2 cellular contexts compared by ENCODE assay signal in the genomic region with DNA sequence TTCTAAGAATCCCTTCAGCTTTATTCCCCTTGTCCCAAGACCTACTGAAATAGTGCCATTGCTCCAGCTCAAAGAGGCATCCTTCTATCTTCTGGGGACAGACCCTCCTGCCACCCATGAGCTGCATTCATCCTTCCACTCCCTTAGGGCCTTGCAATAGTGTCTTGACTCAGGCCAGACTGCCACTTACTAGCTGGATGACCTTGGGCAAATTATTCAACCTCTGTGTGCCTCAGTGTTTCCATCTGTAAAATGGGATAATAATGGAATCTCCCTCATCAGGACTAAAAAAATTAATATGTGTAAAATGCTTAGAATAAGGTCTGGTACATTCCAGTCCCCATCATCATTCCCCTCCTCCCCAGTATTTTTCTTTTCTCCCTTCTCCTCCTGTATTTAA.
TF ChIP-seq lines count a peak whose summit lies in the region.

No MANE protein-coding gene starts in this region.

TF ChIP-seq in GM12891, 5 proteins besides CTCF, POLR2A, EP300 and RAD21:
- TF ChIP-seq TAF1 (IDR thresholded peaks at IDR 0.05; ENCODE audit: low read depth, low read length) (no peak), POU2F2 (IDR thresholded peaks at IDR 0.05; ENCODE audit: low read depth, low read length) (no peak), POLR2AphosphoS5 (IDR thresholded peaks at IDR 0.05; ENCODE audit: low read depth, low read length) (no peak), SPI1 (IDR thresholded peaks at IDR 0.05; ENCODE audit: low read depth, low read length) (no peak), PAX5 (IDR thresholded peaks at IDR 0.05; ENCODE audit: insufficient read depth, low read length, severe bottlenecking) (no peak)
TF ChIP-seq in GM12891: peak in this region for 0.

TF ChIP-seq in H1, 55 proteins besides CTCF, POLR2A, EP300 and RAD21:
- TF ChIP-seq TEAD4 (IDR thresholded peaks at IDR 0.05; ENCODE audit: low read depth, low read length): no peak
- TF ChIP-seq JUND (IDR thresholded peaks at IDR 0.05; ENCODE audit: low read length): no peak
- TF ChIP-seq KDM1A (IDR thresholded peaks at IDR 0.05; ENCODE audit: borderline replicate concordance, low read length): peak; percentile 44; the same call in 1 of the 2 replicates
